ENCODE assay signal across 1 cellular context in the genomic region with DNA sequence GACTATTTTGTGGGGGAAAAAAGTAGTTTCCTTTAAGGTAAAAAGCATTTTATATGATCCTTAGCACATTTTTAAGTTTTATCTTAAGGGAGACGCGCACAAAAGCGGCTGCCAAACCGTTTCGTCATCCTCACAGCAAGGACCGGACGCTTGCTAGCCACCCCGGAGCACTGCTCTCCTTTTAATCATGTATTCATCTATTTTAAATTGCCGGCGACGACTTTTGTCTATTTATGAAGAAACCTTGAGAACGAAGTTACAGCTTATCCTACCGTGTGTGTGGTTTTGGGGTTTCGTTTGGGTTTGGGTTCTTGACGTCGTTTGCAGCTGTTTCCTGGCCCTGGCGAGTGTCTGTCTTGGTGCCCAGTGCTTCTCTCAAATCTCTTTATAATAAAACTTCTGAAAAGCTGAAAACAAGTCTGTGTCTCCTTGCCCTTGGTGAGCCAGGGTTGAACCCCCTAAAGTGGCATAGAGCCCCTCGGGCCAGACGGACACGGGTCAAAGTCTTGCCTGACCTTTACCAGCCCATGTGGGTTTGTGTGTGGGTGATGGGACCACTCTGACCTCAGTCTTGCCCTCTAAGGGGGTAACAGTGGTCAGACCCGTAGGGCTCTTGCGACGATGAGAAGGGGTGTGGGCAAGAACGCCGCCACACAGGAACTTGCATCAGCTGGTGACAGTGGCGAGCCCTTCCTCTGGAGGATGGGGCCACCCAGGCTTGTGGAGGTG.
TF ChIP-seq lines count a peak whose summit lies in the region.

No MANE protein-coding gene starts in this region.

TF ChIP-seq in HepG2, 621 proteins besides CTCF, POLR2A, EP300 and RAD21 (continued from another document):
- TF ChIP-seq, protein P1, sequence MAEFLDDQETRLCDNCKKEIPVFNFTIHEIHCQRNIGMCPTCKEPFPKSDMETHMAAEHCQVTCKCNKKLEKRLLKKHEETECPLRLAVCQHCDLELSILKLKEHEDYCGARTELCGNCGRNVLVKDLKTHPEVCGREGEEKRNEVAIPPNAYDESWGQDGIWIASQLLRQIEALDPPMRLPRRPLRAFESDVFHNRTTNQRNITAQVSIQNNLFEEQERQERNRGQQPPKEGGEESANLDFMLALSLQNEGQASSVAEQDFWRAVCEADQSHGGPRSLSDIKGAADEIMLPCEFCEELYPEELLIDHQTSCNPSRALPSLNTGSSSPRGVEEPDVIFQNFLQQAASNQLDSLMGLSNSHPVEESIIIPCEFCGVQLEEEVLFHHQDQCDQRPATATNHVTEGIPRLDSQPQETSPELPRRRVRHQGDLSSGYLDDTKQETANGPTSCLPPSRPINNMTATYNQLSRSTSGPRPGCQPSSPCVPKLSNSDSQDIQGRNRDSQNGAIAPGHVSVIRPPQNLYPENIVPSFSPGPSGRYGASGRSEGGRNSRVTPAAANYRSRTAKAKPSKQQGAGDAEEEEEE (CRISPR knock-in tag; IDR thresholded peaks at IDR 0.05; ENCODE audit: borderline replicate concordance): no peak
- TF ChIP-seq ZNF567 (CRISPR knock-in tag; IDR thresholded peaks at IDR 0.05; ENCODE audit: borderline replicate concordance) (no peak), ZFY (CRISPR knock-in tag; IDR thresholded peaks at IDR 0.05) (no peak), HNRNPH1 (optimal IDR thresholded peaks at IDR 0.05; ENCODE audit: low read depth, low read length) (no peak), HNRNPK (IDR thresholded peaks at IDR 0.05; ENCODE audit: low read depth, low read length, poor library complexity, severe bottlenecking) (no peak), ZNF337 (CRISPR knock-in tag; IDR thresholded peaks at IDR 0.05; ENCODE audit: borderline replicate concordance, low read depth) (no peak), FOSL1 (CRISPR knock-in tag; IDR thresholded peaks at IDR 0.05; ENCODE audit: borderline replicate concordance) (no peak), ZSCAN21 (CRISPR knock-in tag; IDR thresholded peaks at IDR 0.05; ENCODE audit: borderline replicate concordance) (no peak)
- TF ChIP-seq, protein P2, sequence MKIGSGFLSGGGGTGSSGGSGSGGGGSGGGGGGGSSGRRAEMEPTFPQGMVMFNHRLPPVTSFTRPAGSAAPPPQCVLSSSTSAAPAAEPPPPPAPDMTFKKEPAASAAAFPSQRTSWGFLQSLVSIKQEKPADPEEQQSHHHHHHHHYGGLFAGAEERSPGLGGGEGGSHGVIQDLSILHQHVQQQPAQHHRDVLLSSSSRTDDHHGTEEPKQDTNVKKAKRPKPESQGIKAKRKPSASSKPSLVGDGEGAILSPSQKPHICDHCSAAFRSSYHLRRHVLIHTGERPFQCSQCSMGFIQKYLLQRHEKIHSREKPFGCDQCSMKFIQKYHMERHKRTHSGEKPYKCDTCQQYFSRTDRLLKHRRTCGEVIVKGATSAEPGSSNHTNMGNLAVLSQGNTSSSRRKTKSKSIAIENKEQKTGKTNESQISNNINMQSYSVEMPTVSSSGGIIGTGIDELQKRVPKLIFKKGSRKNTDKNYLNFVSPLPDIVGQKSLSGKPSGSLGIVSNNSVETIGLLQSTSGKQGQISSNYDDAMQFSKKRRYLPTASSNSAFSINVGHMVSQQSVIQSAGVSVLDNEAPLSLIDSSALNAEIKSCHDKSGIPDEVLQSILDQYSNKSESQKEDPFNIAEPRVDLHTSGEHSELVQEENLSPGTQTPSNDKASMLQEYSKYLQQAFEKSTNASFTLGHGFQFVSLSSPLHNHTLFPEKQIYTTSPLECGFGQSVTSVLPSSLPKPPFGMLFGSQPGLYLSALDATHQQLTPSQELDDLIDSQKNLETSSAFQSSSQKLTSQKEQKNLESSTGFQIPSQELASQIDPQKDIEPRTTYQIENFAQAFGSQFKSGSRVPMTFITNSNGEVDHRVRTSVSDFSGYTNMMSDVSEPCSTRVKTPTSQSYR (CRISPR knock-in tag; IDR thresholded peaks at IDR 0.05; ENCODE audit: borderline replicate concordance): no peak
